In the genomic region with DNA sequence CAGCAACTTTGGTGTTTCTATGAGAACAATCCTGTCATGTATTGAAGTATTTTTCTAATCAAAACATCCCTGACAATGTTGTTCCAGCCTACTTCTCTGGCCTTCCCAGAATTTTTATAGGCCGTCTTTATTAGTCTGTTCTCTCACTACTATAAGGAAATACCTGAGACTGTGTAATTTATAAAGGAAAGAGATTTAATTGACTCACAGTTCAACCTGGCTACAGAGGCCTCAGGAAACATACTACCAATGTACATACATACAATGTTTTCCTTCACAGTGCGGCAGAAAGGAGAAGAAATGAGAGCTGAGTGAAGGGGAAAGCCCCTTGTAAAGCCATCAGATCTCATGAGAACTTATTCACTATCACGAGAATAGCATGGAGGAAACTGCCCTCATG, we compare ENCODE assay signal across 23 cellular contexts.
"Had no signal": no experiment of that assay in that cellular context is flagged by ENCODE, and none has a peak within 500 bp of the region (broad histone marks: within the 10 kb centered on the region; RNA-seq: fewer than 3 reads in every experiment).

No MANE protein-coding gene starts in this region.

- H3K4me3 ChIP-seq: coronary artery, dorsolateral prefrontal cortex, gastroesophageal sphincter, heart left ventricle, hepatocyte, left lung, lower lobe of right lung had no signal

- DNase-seq: dermis blood vessel endothelial cell; dorsolateral prefrontal cortex; effector CD8-positive, alpha-beta T cell; effector memory CD8-positive, alpha-beta T cell; endodermal cell; erythroblast; foreskin keratinocyte; heart left ventricle; hypothalamus; immature natural killer cell; islet precursor cell; kidney; kidney glomerular epithelial cell; left lung; left ventricle myocardium superior; lower lobe of right lung; mesenchymal stem cell; naive thymus-derived CD4-positive, alpha-beta T cell had no signal

- H3K36me3 ChIP-seq: gastroesophageal sphincter, heart left ventricle, left lung, lower lobe of right lung had no signal

- H3K4me1 ChIP-seq: foreskin keratinocyte, gastroesophageal sphincter, left lung, lower lobe of right lung had no signal

- H3K9me3 ChIP-seq: gastroesophageal sphincter, left lung, lower lobe of right lung had no signal

- H3K27me3 ChIP-seq: foreskin keratinocyte, gastroesophageal sphincter had no signal

- H3K27ac ChIP-seq: coronary artery, dorsolateral prefrontal cortex, epithelial cell of prostate, foreskin keratinocyte, gastroesophageal sphincter, heart left ventricle, hepatocyte, left lung, lower lobe of right lung had no signal

- ATAC-seq: effector memory CD8-positive, alpha-beta T cell; esophagus mucosa; foreskin keratinocyte; gastroesophageal sphincter; heart left ventricle; left lung; left ventricle myocardium superior; lower lobe of right lung; naive thymus-derived CD4-positive, alpha-beta T cell had no signal
